Comparison of ENCODE assay signal across 23 cellular contexts in the genomic region with DNA sequence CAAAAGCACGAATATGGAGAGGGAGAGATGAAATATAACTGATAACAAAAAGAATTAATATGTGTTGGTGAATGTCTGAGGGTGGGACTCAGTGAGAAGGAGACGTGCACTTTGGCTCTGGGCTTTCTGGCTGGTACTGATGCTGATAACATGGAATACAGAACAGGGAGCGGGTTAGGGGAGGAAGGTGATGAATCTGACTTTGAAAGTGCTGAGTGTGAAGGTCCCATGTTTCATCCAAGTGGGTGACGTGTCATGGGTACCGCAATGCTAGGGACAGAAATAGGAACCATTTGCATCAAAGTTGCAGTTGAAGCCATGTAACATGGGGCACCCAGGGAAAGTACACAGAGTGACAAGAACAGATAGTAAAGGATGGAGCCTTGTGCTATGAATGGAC.
DNase-seq lines count a peak whose midpoint lies in the region; ATAC-seq, FAIRE-seq and TF ChIP-seq lines count a peak whose summit lies in the region.
"Had no signal": no experiment of that assay in that cellular context is flagged by ENCODE, and none has a peak within 500 bp of the region (broad histone marks: within the 10 kb centered on the region; RNA-seq: fewer than 3 reads in every experiment).

No MANE protein-coding gene starts in this region.

- CTCF ChIA-PET in HepG2 (lab: Yijun Ruan, JAX; ENCODE audit: low intra/inter-chr PET ratio, low total read pairs) (no interaction called here), OCI-LY7 (lab: Charles Lee; ENCODE audit: unreplicated experiment) (no interaction called here)

- H3K27ac ChIP-seq in HepG2 (ENCODE audit: extremely low read length, insufficient read depth, low read length) (no peak overlapping the region), right lobe of liver (no peak overlapping the region), spleen (no peak overlapping the region), OCI-LY7 (ENCODE audit: low read depth, low read length, poor library complexity, severe bottlenecking) (no peak overlapping the region)
- H3K27ac ChIP-seq: A549; BLaER1 treated with 17β-estradiol and CSF1 and Interleukin-3, amounts not matched to agents 10 nM and 100 nM; C4-2B had no signal

- H3K4me1 Mint-ChIP-seq in T-helper 17 cell (no peaks in the 10 kb centered on the region), naive B cell (peaks cover 56 to 71% (median 64%) of the 10 kb centered on the region in 3 donors), osteocyte (ENCODE audit: unreplicated experiment) (no peaks in the 10 kb centered on the region)

- H3K9ac ChIP-seq in HepG2 (ENCODE audit: insufficient read depth, low read depth, low read length), result no peak overlapping the region
- H3K9ac ChIP-seq: BLaER1 treated with 17β-estradiol and CSF1 and Interleukin-3, amounts not matched to agents 10 nM and 100 nM had no signal

- no peaks in the 10 kb centered on the region; a peak in 1 of 5 replicates for H3K27me3 ChIP-seq in HepG2 (ENCODE audit: control insufficient read depth in 1 of 2, insufficient read depth in 2 of 2, low read length in 2 of 2)
- H3K27me3 ChIP-seq in right lobe of liver, result no peaks in the 10 kb centered on the region
- no peaks in the 10 kb centered on the region for H3K27me3 ChIP-seq in spleen (replicated peaks in 1 of 7)

- TF ChIP-seq EP300 in HepG2 (IDR thresholded peaks at IDR 0.05; ENCODE audit: low read depth in 2 of 2, low read length in 2 of 2) (no peak), HepG2 (CRISPR knock-in tag; IDR thresholded peaks at IDR 0.05; ENCODE audit: borderline replicate concordance) (no peak)

- ATAC-seq in HepG2 (no peak), right lobe of liver (no peak), T-helper 17 cell (no peak), naive B cell (ENCODE audit: low read depth in 2 of 2) (no peak)
- ATAC-seq: A549; CD8-positive, alpha-beta T cell had no signal

- H4K20me1 ChIP-seq in HepG2 (ENCODE audit: insufficient read depth, low read length) (no peaks in the 10 kb centered on the region), OCI-LY7 (ENCODE audit: insufficient read depth, low read length) (no peaks in the 10 kb centered on the region)
- H4K20me1 ChIP-seq: BLaER1 treated with 17β-estradiol and CSF1 and Interleukin-3, amounts not matched to agents 10 nM and 100 nM had no signal

- H3K9me3 Mint-ChIP-seq in naive B cell (peaks cover 0 to 12% (median 0%) of the 10 kb centered on the region in 7 donors), osteocyte (ENCODE audit: unreplicated experiment) (no peaks in the 10 kb centered on the region)
- H3K9me3 Mint-ChIP-seq: CD4-positive, alpha-beta T cell; CD8-positive, alpha-beta T cell had no signal

- H3K4me1 ChIP-seq in HepG2 (ENCODE audit: insufficient read depth, low read length), result no peaks in the 10 kb centered on the region
- no peaks in the 10 kb centered on the region for H3K4me1 ChIP-seq in right lobe of liver
- peaks cover 0 to 18% (median 0%) of the 10 kb centered on the region in 6 donors for H3K4me1 ChIP-seq in spleen
- no peaks in the 10 kb centered on the region for H3K4me1 ChIP-seq in OCI-LY7 (ENCODE audit: insufficient read depth, low read length, poor library complexity, severe bottlenecking)
- H3K4me1 ChIP-seq: A549, Caco-2 had no signal

- TF ChIP-seq CTCF in HepG2 (CRISPR knock-in tag; IDR thresholded peaks at IDR 0.05), result no peak
- TF ChIP-seq CTCF in right lobe of liver (IDR thresholded peaks at IDR 0.05), result no peak
- TF ChIP-seq CTCF in osteocyte (IDR thresholded peaks at IDR 0.05), result no peak
- TF ChIP-seq CTCF in spleen (IDR thresholded peaks at IDR 0.05 in 8 of 11, conservative IDR thresholded peaks at IDR 0.05 in 3 of 11), result no peak
- no peak for TF ChIP-seq CTCF in OCI-LY7 (conservative IDR thresholded peaks at IDR 0.05; ENCODE audit: low read length)

- TF ChIP-seq RAD21 in HepG2 (CRISPR knock-in tag; IDR thresholded peaks at IDR 0.05), result no peak

- H3K27me3 Mint-ChIP-seq in T-helper 17 cell (peaks cover 21% of the 10 kb centered on the region), naive B cell (no peaks in the 10 kb centered on the region), osteocyte (ENCODE audit: unreplicated experiment) (no peaks in the 10 kb centered on the region)
- H3K27me3 Mint-ChIP-seq: B cell had no signal

- intact Hi-C loops in HepG2 (cut with micrococcal nuclease; ENCODE audit: unreplicated experiment), result no loop called here
- intact Hi-C loops in right lobe of liver (cut with DNase I), result no loop called here
- intact Hi-C loops in spleen (cut with DNase I; ENCODE audit: low total_unique reads), result no loop called here
- intact Hi-C loops in OCI-LY7 (cut with micrococcal nuclease; ENCODE audit: unreplicated experiment), result no loop called here

- in situ Hi-C loops in HepG2 (cut with HindIII; ENCODE audit: extremely low pct_ligation_motif_present, low pct_unique_long_range_greater_than_20kb), result no loop called here

- H3K4me2 ChIP-seq in HepG2 (ENCODE audit: low read depth, low read length) (no peak overlapping the region), OCI-LY7 (ENCODE audit: low read length) (no peak overlapping the region)
- H3K4me2 ChIP-seq: A549; BLaER1 treated with 17β-estradiol and CSF1 and Interleukin-3, amounts not matched to agents 10 nM and 100 nM had no signal

- H3K4me3 ChIP-seq in HepG2 (replicated peaks in 1 of 3; ENCODE audit: insufficient read depth in 1 of 3, low read depth in 2 of 3, low read length in 3 of 3), result no peak overlapping the region
- H3K4me3 ChIP-seq in right lobe of liver, result no peak overlapping the region
- no peak overlapping the region for H3K4me3 ChIP-seq in spleen
- no peak overlapping the region for H3K4me3 ChIP-seq in OCI-LY7 (ENCODE audit: low read depth, low read length, poor library complexity, severe bottlenecking)
- H3K4me3 ChIP-seq: A549; BLaER1 treated with 17β-estradiol and CSF1 and Interleukin-3, amounts not matched to agents 10 nM and 100 nM had no signal

- H3K27ac Mint-ChIP-seq in T-helper 17 cell (peak overlapping the region; percentile 0), naive B cell (peak overlapping the region in 5 of 6 donors; percentile 1 to 86 (median 59)), osteocyte (ENCODE audit: unreplicated experiment) (no peak overlapping the region)
- H3K27ac Mint-ChIP-seq: B cell; CD4-positive, alpha-beta T cell; CD8-positive, alpha-beta T cell had no signal

- H3K9me3 ChIP-seq in HepG2 (ENCODE audit: low read length) (no peaks in the 10 kb centered on the region), right lobe of liver (no peaks in the 10 kb centered on the region), T-helper 17 cell (ENCODE audit: control insufficient read depth, low read length, poor library complexity, severe bottlenecking) (no peaks in the 10 kb centered on the region), spleen (no peaks in the 10 kb centered on the region), OCI-LY7 (ENCODE audit: low read length) (no peaks in the 10 kb centered on the region)
- H3K9me3 ChIP-seq: A549; BLaER1 treated with 17β-estradiol and CSF1 and Interleukin-3, amounts not matched to agents 10 nM and 100 nM; Caco-2 had no signal

- no peak overlapping the region for H3K4me3 Mint-ChIP-seq in T-helper 17 cell
- H3K4me3 Mint-ChIP-seq in naive B cell, result peak overlapping the region in 1 of 8 donors; percentile 0
- H3K4me3 Mint-ChIP-seq in osteocyte (ENCODE audit: unreplicated experiment), result no peak overlapping the region
- H3K4me3 Mint-ChIP-seq: B cell; CD4-positive, alpha-beta T cell; CD8-positive, alpha-beta T cell had no signal

- no peaks in the 10 kb centered on the region for H3K9me2 ChIP-seq in OCI-LY7 (ENCODE audit: insufficient read depth, low read length)

- BruUV-seq in HepG2 (replicated peaks; lab: Mats Ljungman, UMichigan), result no TSS peak
- BruUV-seq in OCI-LY7 (replicated peaks; lab: Mats Ljungman, UMichigan), result no TSS peak

- TF ChIP-seq POLR2A in HepG2 (IDR thresholded peaks at IDR 0.05; ENCODE audit: insufficient read depth in 1 of 2, low read depth in 2 of 2, low read length in 2 of 2) (no peak), right lobe of liver (IDR thresholded peaks at IDR 0.05) (no peak), spleen (IDR thresholded peaks at IDR 0.05) (no peak)

- FAIRE-seq in HepG2 (lab: Jason Lieb, UNC), result no peak
- FAIRE-seq: A549, D721Med, GM12891, GM19239 had no signal

- H3K36me3 Mint-ChIP-seq in T-helper 17 cell (ENCODE audit: low read depth) (peaks cover 4% of the 10 kb centered on the region), naive B cell (peaks cover 0 to 8% of the 10 kb centered on the region in 2 donors), osteocyte (ENCODE audit: unreplicated experiment) (no peaks in the 10 kb centered on the region)
- H3K36me3 Mint-ChIP-seq: CD8-positive, alpha-beta T cell had no signal

- POLR2A ChIA-PET in HepG2 (lab: Yijun Ruan, JAX) (no interaction called here), OCI-LY7 (lab: Charles Lee) (no interaction called here)

- H2AFZ ChIP-seq in HepG2 (ENCODE audit: low read length) (no peak overlapping the region), OCI-LY7 (ENCODE audit: low read length) (no peak overlapping the region)

- H3K79me2 ChIP-seq in HepG2 (ENCODE audit: insufficient read depth, low read length), result no peaks in the 10 kb centered on the region
- H3K79me2 ChIP-seq in OCI-LY7 (ENCODE audit: insufficient read depth, low read depth, low read length), result no peaks in the 10 kb centered on the region

- DNase-seq in HepG2 (ENCODE audit: low spot score), result no peak
- DNase-seq in right lobe of liver, result no peak
- DNase-seq in T-helper 17 cell, result no peak
- no peak for DNase-seq in naive B cell
- DNase-seq in osteocyte (ENCODE audit: extremely low spot score, unreplicated experiment), result peak; percentile 23
- no peak for DNase-seq in spleen
- DNase-seq in OCI-LY7 (ENCODE audit: low spot score), result no peak
- no peak for DNase-seq in T-helper 1 cell
- DNase-seq: 8988T; AML-193; Caco-2; Calu3; CD4-positive, alpha-beta T cell; CD8-positive, alpha-beta T cell; DMS79 treated with DMSO at 0.1 percent for 48 hours; GF-D8 had no signal

- WGBS in HepG2 (ENCODE audit: low lambda C conversion rate), result 28% methylated on average over 5 of the region's 5 CpGs
- WGBS in right lobe of liver (ENCODE audit: insufficient coverage, low coverage, low lambda C conversion rate, missing lambda C conversion rate), result 62% methylated on average over 5 of the region's 5 CpGs
- WGBS in spleen, 5 donors, result 75 to 86% (median 80%) methylated on average over 5 of the region's 5 CpGs

- H3K36me3 ChIP-seq in HepG2 (replicated peaks in 1 of 2; ENCODE audit: control insufficient read depth in 1 of 2, insufficient read depth in 2 of 2, low read length in 2 of 2) (no peaks in the 10 kb centered on the region), right lobe of liver (no peaks in the 10 kb centered on the region), spleen (no peaks in the 10 kb centered on the region), OCI-LY7 (ENCODE audit: insufficient read depth, low read length) (no peaks in the 10 kb centered on the region)
- H3K36me3 ChIP-seq: BLaER1 treated with 17β-estradiol and CSF1 and Interleukin-3, amounts not matched to agents 10 nM and 100 nM had no signal

TF ChIP-seq in HepG2, 621 proteins besides CTCF, POLR2A, EP300 and RAD21:
- TF ChIP-seq ISX (CRISPR knock-in tag; conservative IDR thresholded peaks at IDR 0.05) (no peak), CREB1 (IDR thresholded peaks at IDR 0.05) (0 out of 2 replicates have a peak, but pooled peaks have one; percentile 3), CREB1 (CRISPR knock-in tag; IDR thresholded peaks at IDR 0.05) (no peak)
